Comparison of ENCODE assay signal across 32 cellular contexts in the genomic region with DNA sequence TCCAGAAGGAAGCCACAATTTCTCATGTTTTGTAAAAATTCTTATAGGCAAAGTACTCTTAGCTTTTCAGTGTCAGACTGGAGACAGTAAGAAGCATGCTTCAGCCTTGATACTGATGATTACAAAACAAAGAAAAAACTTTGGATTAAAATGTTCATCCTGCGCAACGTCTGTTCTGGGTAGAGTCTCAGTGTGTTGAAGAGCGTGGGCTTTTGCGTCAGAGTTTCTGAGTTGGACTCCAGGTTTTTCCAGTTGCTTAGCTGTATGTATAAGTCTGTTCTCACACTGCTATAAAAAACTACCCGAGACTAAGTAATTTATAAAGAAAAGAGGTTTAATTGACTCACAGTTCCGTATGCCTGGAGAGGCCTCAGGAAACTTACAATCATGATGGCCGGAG.
"Had no signal": no experiment of that assay in that cellular context is flagged by ENCODE, and none has a peak within 500 bp of the region (broad histone marks: within the 10 kb centered on the region; RNA-seq: fewer than 3 reads in every experiment).

No MANE protein-coding gene starts in this region.

- H3K4me3 Mint-ChIP-seq: activated B cell treated with CpG ODN at 0.5 μM for 24 hours; activated CD4-positive, alpha-beta memory T cell treated with anti-CD3 and anti-CD28 coated beads for 36 hours; activated CD4-positive, alpha-beta T cell treated with anti-CD3 and anti-CD28 coated beads, Interleukin-2, amount 10 ng/mL, durations not matched to agents 24 days and 14 days; activated CD8-positive, alpha-beta T cell treated with anti-CD3 and anti-CD28 coated beads for 36 hours; activated naive CD4-positive, alpha-beta T cell treated with anti-CD3 and anti-CD28 coated beads for 36 hours; activated naive CD8-positive, alpha-beta T cell treated with anti-CD3 and anti-CD28 coated beads for 36 hours; activated T-cell treated with anti-CD3 and anti-CD28 coated beads, Interleukin-2, amount 50 U/mL, for 4 hours; activated T-cell treated with anti-CD3 and anti-CD28 coated beads, Interleukin-2, amount 50 U/mL, for 72 hours; activated T-helper 1 cell treated with anti-CD3 and anti-CD28 coated beads, Interleukin-12 subunit alpha, Interleukin-12 subunit beta, Interleukin-2, Interleukin-4 antibody, amounts not matched to agents 30 ng/mL and 10 ng/mL and 1 ng/mL, durations not matched to agents 14 hours and 24 hours and 36 hours; activated T-helper 17 cell treated with anti-CD3 and anti-CD28 coated beads, Interleukin-2, amount 50 U/mL, for 72 hours; brain; central memory CD8-positive, alpha-beta T cell; T-helper 1 cell treated with Interleukin-12 subunit alpha and Interleukin-12 subunit beta and Interleukin-4 antibody, amounts not matched to agents 30 μg/mL and 1 μg/mL, for 36 hours; T-helper 2 cell treated with Interferon-gamma antibody and Interleukin-4, amounts not matched to agents 5 μg/mL and 100 μg/mL, for 36 hours had no signal

- H3K9me3 Mint-ChIP-seq: activated B cell treated with CpG ODN at 0.5 μM for 24 hours; activated CD4-positive, alpha-beta memory T cell treated with anti-CD3 and anti-CD28 coated beads for 36 hours; activated CD4-positive, alpha-beta T cell treated with anti-CD3 and anti-CD28 coated beads, Interleukin-2, amount 10 ng/mL, durations not matched to agents 24 days and 14 days; activated CD8-positive, alpha-beta T cell treated with anti-CD3 and anti-CD28 coated beads for 36 hours; activated naive CD4-positive, alpha-beta T cell treated with anti-CD3 and anti-CD28 coated beads for 36 hours had no signal

- DNase-seq: activated B cell treated with CpG ODN at 0.5 μM for 24 hours; activated CD4-positive, alpha-beta memory T cell treated with anti-CD3 and anti-CD28 coated beads for 36 hours; activated CD4-positive, alpha-beta T cell treated with anti-CD3 and anti-CD28 coated beads for 4 hours; activated CD4-positive, alpha-beta T cell treated with anti-CD3 and anti-CD28 coated beads, Interleukin-2, amount 10 ng/mL, durations not matched to agents 24 days and 14 days; activated CD4-positive, alpha-beta T cell treated with anti-CD3 and anti-CD28 coated beads, Interleukin-2, amount 50 U/mL, for 1 hour; activated CD4-positive, alpha-beta T cell treated with anti-CD3 and anti-CD28 coated beads, Interleukin-2, amount 50 U/mL, for 4 hours; activated CD4-positive, CD25-positive, alpha-beta regulatory T cell treated with anti-CD3 and anti-CD28 coated beads, Interleukin-2, amount 50 U/mL, for 72 hours; activated CD8-positive, alpha-beta memory T cell treated with anti-CD3 and anti-CD28 coated beads, Interleukin-2, amount 50 U/mL, for 4 hours; activated CD8-positive, alpha-beta T cell treated with anti-CD3 and anti-CD28 coated beads for 36 hours; activated effector memory CD4-positive, alpha-beta T cell treated with anti-CD3 and anti-CD28 coated beads, Interleukin-2, amount 50 U/mL, for 16 hours; activated gamma-delta T cell treated with Interleukin-2 at 50 U/mL for 16 hours; activated naive CD4-positive, alpha-beta T cell; activated naive CD4-positive, alpha-beta T cell treated with anti-CD3 and anti-CD28 coated beads for 36 hours; activated naive CD4-positive, alpha-beta T cell treated with anti-CD3 and anti-CD28 coated beads, Interleukin-2, amount 50 U/mL, for 16 hours; activated naive CD8-positive, alpha-beta T cell treated with anti-CD3 and anti-CD28 coated beads for 36 hours; activated T-cell treated with anti-CD3 and anti-CD28 coated beads for 4 hours; activated T-cell treated with anti-CD3 and anti-CD28 coated beads, Interleukin-2, amount 50 U/mL, for 1 hour; activated T-cell treated with anti-CD3 and anti-CD28 coated beads, Interleukin-2, amount 50 U/mL, for 4 hours; activated T-cell treated with anti-CD3 and anti-CD28 coated beads, Interleukin-2, amount 50 U/mL, for 72 hours; adrenal gland; caudate nucleus; cerebellar nuclear complex; T-helper 1 cell; T-helper 2 cell; T-helper 9 cell had no signal

- H3K4me1 Mint-ChIP-seq: activated B cell treated with CpG ODN at 0.5 μM for 24 hours; activated CD4-positive, alpha-beta T cell treated with anti-CD3 and anti-CD28 coated beads, Interleukin-2, amount 10 ng/mL, durations not matched to agents 24 days and 14 days; activated naive CD8-positive, alpha-beta T cell treated with anti-CD3 and anti-CD28 coated beads for 36 hours; activated T-helper 17 cell treated with anti-CD3 and anti-CD28 coated beads, Interleukin-2, amount 50 U/mL, for 72 hours; central memory CD8-positive, alpha-beta T cell had no signal

- ATAC-seq: activated CD8-positive, alpha-beta T cell treated with anti-CD3 and anti-CD28 coated beads for 36 hours; activated naive CD4-positive, alpha-beta T cell treated with anti-CD3 and anti-CD28 coated beads, Interleukin-2, amount 50 U/mL, for 72 hours; activated T-cell treated with anti-CD3 and anti-CD28 coated beads, Interleukin-2, amount 50 U/mL, for 4 hours; activated T-cell treated with anti-CD3 and anti-CD28 coated beads, Interleukin-2, amount 50 U/mL, for 72 hours; activated T-helper 17 cell treated with anti-CD3 and anti-CD28 coated beads, Interleukin-2, amount 50 U/mL, for 72 hours had no signal

- H3K27ac Mint-ChIP-seq: activated B cell treated with CpG ODN at 0.5 μM for 24 hours; activated CD4-positive, alpha-beta memory T cell treated with anti-CD3 and anti-CD28 coated beads for 36 hours; activated CD4-positive, alpha-beta T cell treated with anti-CD3 and anti-CD28 coated beads, Interleukin-2, amount 10 ng/mL, durations not matched to agents 24 days and 14 days; activated CD8-positive, alpha-beta T cell treated with anti-CD3 and anti-CD28 coated beads for 36 hours; activated naive CD4-positive, alpha-beta T cell treated with anti-CD3 and anti-CD28 coated beads for 36 hours; activated naive CD4-positive, alpha-beta T cell treated with anti-CD3 and anti-CD28 coated beads, Interleukin-2, amount 50 U/mL, for 72 hours; activated naive CD8-positive, alpha-beta T cell treated with anti-CD3 and anti-CD28 coated beads for 36 hours; activated T-cell treated with anti-CD3 and anti-CD28 coated beads, Interleukin-2, amount 50 U/mL, for 72 hours; activated T-helper 1 cell treated with anti-CD3 and anti-CD28 coated beads, Interleukin-12 subunit alpha, Interleukin-12 subunit beta, Interleukin-2, Interleukin-4 antibody, amounts not matched to agents 30 ng/mL and 10 ng/mL and 1 ng/mL, durations not matched to agents 14 hours and 24 hours and 36 hours; activated T-helper 17 cell treated with anti-CD3 and anti-CD28 coated beads, Interleukin-2, amount 50 U/mL, for 72 hours; brain; T-helper 1 cell treated with Interleukin-12 subunit alpha and Interleukin-12 subunit beta and Interleukin-4 antibody, amounts not matched to agents 30 μg/mL and 1 μg/mL, for 36 hours; T-helper 2 cell treated with Interferon-gamma antibody and Interleukin-4, amounts not matched to agents 5 μg/mL and 100 μg/mL, for 36 hours had no signal

- H3K36me3 Mint-ChIP-seq: activated CD4-positive, alpha-beta memory T cell treated with anti-CD3 and anti-CD28 coated beads for 36 hours; activated naive CD8-positive, alpha-beta T cell treated with anti-CD3 and anti-CD28 coated beads for 36 hours; brain had no signal

- H3K27me3 Mint-ChIP-seq: activated B cell treated with CpG ODN at 0.5 μM for 24 hours; activated CD4-positive, alpha-beta memory T cell treated with anti-CD3 and anti-CD28 coated beads for 36 hours; activated CD4-positive, alpha-beta T cell treated with anti-CD3 and anti-CD28 coated beads, Interleukin-2, amount 10 ng/mL, durations not matched to agents 24 days and 14 days; activated CD8-positive, alpha-beta T cell treated with anti-CD3 and anti-CD28 coated beads for 36 hours; activated naive CD8-positive, alpha-beta T cell treated with anti-CD3 and anti-CD28 coated beads for 36 hours; activated T-helper 17 cell treated with anti-CD3 and anti-CD28 coated beads, Interleukin-2, amount 50 U/mL, for 72 hours; central memory CD8-positive, alpha-beta T cell had no signal
